ENCODE assay signal across 9 cellular contexts in the genomic region with DNA sequence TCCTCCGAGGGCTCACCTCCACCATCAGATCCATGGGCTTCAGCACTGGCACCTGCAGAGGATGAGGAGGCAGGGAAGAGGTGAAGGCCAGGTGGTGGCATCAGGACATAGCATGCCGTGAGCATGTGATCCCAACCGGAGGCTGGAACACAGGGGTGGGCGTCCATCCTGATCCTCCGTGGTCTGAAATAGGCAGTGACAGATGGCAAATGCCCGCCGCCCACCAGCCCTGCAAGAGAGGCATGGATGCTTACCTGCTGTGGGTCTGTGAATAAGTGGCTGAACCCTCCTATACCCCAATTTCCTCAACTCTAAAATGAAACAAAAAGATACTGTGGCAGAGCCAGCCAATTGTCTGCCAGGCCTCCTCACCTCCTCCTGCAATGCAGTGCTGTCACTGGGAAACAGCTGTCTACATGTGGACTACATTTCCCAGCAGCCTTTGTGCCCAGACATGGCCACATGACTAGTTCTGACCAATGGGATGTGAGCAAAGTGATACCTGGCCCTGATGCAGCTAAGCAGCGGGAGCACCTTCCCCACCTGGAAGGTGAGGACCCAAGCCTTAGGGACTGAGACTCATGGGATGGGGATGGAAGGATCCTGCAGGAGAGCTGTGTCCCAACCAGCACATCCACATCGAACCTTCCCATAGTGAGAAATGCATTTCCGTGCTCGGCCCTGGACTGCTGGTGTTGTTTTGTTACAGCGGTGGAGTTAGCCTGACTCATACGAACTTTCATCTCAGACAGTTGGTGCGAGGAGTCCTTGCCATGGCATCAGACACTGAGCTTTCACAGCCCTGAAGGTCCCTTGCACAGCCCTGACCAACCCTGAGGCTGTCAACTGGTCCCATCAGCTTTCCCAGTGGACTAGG.
A peak's percentile ranks its signal among the peaks of the same experiment; 100 is the strongest.
DNase-seq lines count a peak whose midpoint lies in the region; ATAC-seq and TF ChIP-seq lines count a peak whose summit lies in the region.
"Had no signal": no experiment of that assay in that cellular context is flagged by ENCODE, and none has a peak within 500 bp of the region (broad histone marks: within the 10 kb centered on the region; RNA-seq: fewer than 3 reads in every experiment).

No MANE protein-coding gene starts in this region.

- no peaks in the 10 kb centered on the region for H3K36me3 ChIP-seq in cardiac muscle cell

- no peak overlapping the region for H3K4me3 ChIP-seq in cardiac muscle cell

- H3K27ac ChIP-seq in cardiac muscle cell, result no peak overlapping the region

- peak; percentile 55 for ATAC-seq in HG03378 (IDR thresholded peaks at IDR 0.05; ENCODE audit: unreplicated experiment)

- in situ Hi-C loops in KBM-7 (cut with MboI; ENCODE audit: low pct_unique_long_range_greater_than_20kb, low sequenced_read_pairs), result no loop called here

- H3K9me3 ChIP-seq in cardiac muscle cell (ENCODE audit: low read depth), result no peaks in the 10 kb centered on the region

- H3K27me3 ChIP-seq in cardiac muscle cell, result no peaks in the 10 kb centered on the region

- DNase-seq in AG08395 (ENCODE audit: low spot score) (peak; percentile 55), GDM1 (lab: John Stamatoyannopoulos, UW) (peak; percentile 6), SK-N-DZ (ENCODE audit: low spot score) (peak; percentile 55), cardiac muscle cell (ENCODE audit: low read depth in 1 of 2, low spot score in 1 of 2) (peak; percentile 31 to 45), amniotic stem cell (lab: John Stamatoyannopoulos, UW) (no peak), KBM-7 (no peak), DMS79 treated with DMSO at 0.1 percent for 48 hours (lab: John Stamatoyannopoulos, UW) (no peak)
- DNase-seq: natural killer cell had no signal

- no peaks in the 10 kb centered on the region for H3K4me1 ChIP-seq in cardiac muscle cell (ENCODE audit: low read depth)

- TF ChIP-seq CTCF in cardiac muscle cell (IDR thresholded peaks at IDR 0.05; ENCODE audit: low read depth, low read length), result no peak

Comparison
In these comparisons a context has a peak if more than half of its experiments do, and no peak if none do; other contexts are left out.
1. DNase-seq: peak in AG08395 (single experiment), GDM1 (single experiment), SK-N-DZ (single experiment) and cardiac muscle cell (2 of 2); none in amniotic stem cell (single experiment), KBM-7 (single experiment) and DMS79 treated with DMSO at 0.1 percent for 48 hours (single experiment).